In the genomic region with DNA sequence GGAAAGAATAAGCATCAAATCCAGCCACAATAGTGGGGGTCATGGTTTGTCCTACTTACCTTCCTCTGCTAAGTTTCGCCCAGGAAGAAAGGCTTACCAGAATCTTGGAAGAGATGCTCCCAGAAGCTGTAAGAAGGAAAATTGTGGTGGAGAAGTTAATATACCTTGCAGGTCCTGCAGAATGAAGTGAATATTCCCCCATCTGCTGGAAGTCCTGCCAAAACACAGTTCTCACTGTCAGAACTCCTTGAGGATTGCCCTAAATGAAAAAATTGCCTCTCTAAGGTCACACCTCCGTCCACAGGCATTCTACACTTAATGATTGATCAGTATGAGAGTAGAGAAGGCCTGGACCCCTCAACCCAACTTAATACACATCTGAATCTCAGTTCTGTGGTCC, we compare ENCODE assay signal across 1 cellular context.
TF ChIP-seq lines count a peak whose summit lies in the region.

No MANE protein-coding gene starts in this region.

TF ChIP-seq in WTC11, 78 proteins besides CTCF, POLR2A, EP300 and RAD21 (continued from another document):
- TF ChIP-seq, protein P1, sequence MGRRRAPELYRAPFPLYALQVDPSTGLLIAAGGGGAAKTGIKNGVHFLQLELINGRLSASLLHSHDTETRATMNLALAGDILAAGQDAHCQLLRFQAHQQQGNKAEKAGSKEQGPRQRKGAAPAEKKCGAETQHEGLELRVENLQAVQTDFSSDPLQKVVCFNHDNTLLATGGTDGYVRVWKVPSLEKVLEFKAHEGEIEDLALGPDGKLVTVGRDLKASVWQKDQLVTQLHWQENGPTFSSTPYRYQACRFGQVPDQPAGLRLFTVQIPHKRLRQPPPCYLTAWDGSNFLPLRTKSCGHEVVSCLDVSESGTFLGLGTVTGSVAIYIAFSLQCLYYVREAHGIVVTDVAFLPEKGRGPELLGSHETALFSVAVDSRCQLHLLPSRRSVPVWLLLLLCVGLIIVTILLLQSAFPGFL (CRISPR knock-in tag; IDR thresholded peaks at IDR 0.05; ENCODE audit: borderline replicate concordance) = no peak
- TF ChIP-seq TEAD4 (CRISPR knock-in tag; IDR thresholded peaks at IDR 0.05) (no peak), ZNF396 (CRISPR knock-in tag; IDR thresholded peaks at IDR 0.05; ENCODE audit: borderline replicate concordance) (no peak)
- TF ChIP-seq, protein P2, sequence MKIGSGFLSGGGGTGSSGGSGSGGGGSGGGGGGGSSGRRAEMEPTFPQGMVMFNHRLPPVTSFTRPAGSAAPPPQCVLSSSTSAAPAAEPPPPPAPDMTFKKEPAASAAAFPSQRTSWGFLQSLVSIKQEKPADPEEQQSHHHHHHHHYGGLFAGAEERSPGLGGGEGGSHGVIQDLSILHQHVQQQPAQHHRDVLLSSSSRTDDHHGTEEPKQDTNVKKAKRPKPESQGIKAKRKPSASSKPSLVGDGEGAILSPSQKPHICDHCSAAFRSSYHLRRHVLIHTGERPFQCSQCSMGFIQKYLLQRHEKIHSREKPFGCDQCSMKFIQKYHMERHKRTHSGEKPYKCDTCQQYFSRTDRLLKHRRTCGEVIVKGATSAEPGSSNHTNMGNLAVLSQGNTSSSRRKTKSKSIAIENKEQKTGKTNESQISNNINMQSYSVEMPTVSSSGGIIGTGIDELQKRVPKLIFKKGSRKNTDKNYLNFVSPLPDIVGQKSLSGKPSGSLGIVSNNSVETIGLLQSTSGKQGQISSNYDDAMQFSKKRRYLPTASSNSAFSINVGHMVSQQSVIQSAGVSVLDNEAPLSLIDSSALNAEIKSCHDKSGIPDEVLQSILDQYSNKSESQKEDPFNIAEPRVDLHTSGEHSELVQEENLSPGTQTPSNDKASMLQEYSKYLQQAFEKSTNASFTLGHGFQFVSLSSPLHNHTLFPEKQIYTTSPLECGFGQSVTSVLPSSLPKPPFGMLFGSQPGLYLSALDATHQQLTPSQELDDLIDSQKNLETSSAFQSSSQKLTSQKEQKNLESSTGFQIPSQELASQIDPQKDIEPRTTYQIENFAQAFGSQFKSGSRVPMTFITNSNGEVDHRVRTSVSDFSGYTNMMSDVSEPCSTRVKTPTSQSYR (CRISPR knock-in tag; IDR thresholded peaks at IDR 0.05) = no peak
